8 cellular contexts compared by ENCODE assay signal in the genomic region with DNA sequence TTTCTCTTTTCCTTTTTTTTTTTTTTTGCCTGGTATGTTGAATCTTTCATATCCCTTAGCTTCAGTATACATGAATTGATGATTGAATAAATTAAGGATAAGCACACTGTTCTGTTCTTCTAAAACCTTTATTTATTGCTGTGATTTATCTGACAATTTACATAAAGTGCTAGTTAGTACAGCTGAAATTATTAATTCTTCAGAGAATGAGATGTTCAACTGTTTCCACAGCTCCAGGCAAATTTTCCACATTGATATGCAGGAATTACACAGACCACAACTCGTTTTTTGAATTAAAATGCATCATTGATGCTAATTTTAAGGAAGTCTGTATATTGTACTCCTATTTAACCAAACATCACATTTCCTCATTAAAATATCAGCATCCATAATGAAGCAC.
"Had no signal": no experiment of that assay in that cellular context is flagged by ENCODE, and none has a peak within 500 bp of the region (broad histone marks: within the 10 kb centered on the region; RNA-seq: fewer than 3 reads in every experiment).

No MANE protein-coding gene starts in this region.

- ATAC-seq: GM12878 had no signal

- FAIRE-seq: G401.6, GM12878, GM12891, GM12892, GM18507, GM19239 had no signal

- H3K4me3 ChIP-seq: GM12878 had no signal

- DNase-seq: GDM1, GF-D8 had no signal
